Comparison of ENCODE assay signal across 20 cellular contexts in genomic region chr1:156721131-156721924, GRCh38. TPM values are rescaled to one million over a fixed set of nuclear protein-coding genes. Genes with fewer than 3 reads are reported as not detected.
DNase-seq lines count a peak whose midpoint lies in the region; ATAC-seq and TF ChIP-seq lines count a peak whose summit lies in the region.
"Had no signal": no experiment of that assay in that cellular context is flagged by ENCODE, and none has a peak within 500 bp of the region (broad histone marks: within the 10 kb centered on the region; RNA-seq: fewer than 3 reads in every experiment).

No MANE protein-coding gene starts in this region.

- peak overlapping the region; percentile 76 for H3K27ac Mint-ChIP-seq in activated CD4-positive, alpha-beta T cell treated with anti-CD3 and anti-CD28 coated beads, Interleukin-2, amount 10 ng/mL, durations not matched to agents 24 days and 14 days
- H3K27ac Mint-ChIP-seq in stimulated activated naive CD8-positive, alpha-beta T cell treated with anti-CD3 and anti-CD28 coated beads, Interleukin-15, Interleukin-2, amounts not matched to agents 100 ng/mL and 50 ng/mL, for 24 hours: peak overlapping the region; percentile 36
- peak overlapping the region; percentile 89 to 93 for H3K27ac Mint-ChIP-seq in stimulated activated naive CD8-positive, alpha-beta T cell treated with anti-CD3 and anti-CD28 coated beads, Interleukin-15, amount 100 ng/mL, for 72 hours
- H3K27ac Mint-ChIP-seq: activated CD4-positive, alpha-beta T cell treated with anti-CD3 and anti-CD28 coated beads, Interleukin-2, amount 10 ng/mL, durations not matched to agents 7 days and 5 days; T-helper 2 cell treated with Interferon-gamma antibody and Interleukin-4, amounts not matched to agents 5 μg/mL and 100 μg/mL, for 36 hours had no signal

- peaks cover 43% of the 10 kb centered on the region for H3K36me3 ChIP-seq in effector memory CD4-positive, alpha-beta T cell (ENCODE audit: control insufficient read depth, insufficient read depth, low read length)
- no peaks in the 10 kb centered on the region for H3K36me3 ChIP-seq in uterus

- peaks cover 46% of the 10 kb centered on the region for H3K36me3 Mint-ChIP-seq in activated CD4-positive, alpha-beta T cell treated with anti-CD3 and anti-CD28 coated beads, Interleukin-2, amount 10 ng/mL, durations not matched to agents 24 days and 14 days (ENCODE audit: low read depth)
- H3K36me3 Mint-ChIP-seq in stimulated activated naive CD8-positive, alpha-beta T cell treated with anti-CD3 and anti-CD28 coated beads, Interleukin-15, Interleukin-2, amounts not matched to agents 100 ng/mL and 50 ng/mL, for 24 hours (ENCODE audit: low read depth): peaks cover 51% of the 10 kb centered on the region

- no peak for TF ChIP-seq POLR2A in uterus (IDR thresholded peaks at IDR 0.05)

- intact Hi-C loops in activated CD4-positive, alpha-beta T cell treated with anti-CD3 and anti-CD28 coated beads, Interleukin-2, amount 10 ng/mL, durations not matched to agents 24 days and 14 days (cut with micrococcal nuclease): loop anchor here (10.0 kb wide), 1 partner anchor 667 kb away; the partner anchor contains the start of genes LAMTOR2 and UBQLN4
- intact Hi-C loops in uterus (cut with DNase I; ENCODE audit: low total_unique reads): loop anchor here (10.0 kb wide), 1 partner anchor 47 kb away; the partner anchor contains the start of gene NES

- no peaks in the 10 kb centered on the region for H3K27me3 Mint-ChIP-seq in activated CD4-positive, alpha-beta T cell treated with anti-CD3 and anti-CD28 coated beads, Interleukin-2, amount 10 ng/mL, durations not matched to agents 24 days and 14 days
- H3K27me3 Mint-ChIP-seq in stimulated activated naive CD8-positive, alpha-beta T cell treated with anti-CD3 and anti-CD28 coated beads, Interleukin-15, Interleukin-2, amounts not matched to agents 100 ng/mL and 50 ng/mL, for 24 hours: no peaks in the 10 kb centered on the region
- no peaks in the 10 kb centered on the region for H3K27me3 Mint-ChIP-seq in stimulated activated naive CD8-positive, alpha-beta T cell treated with anti-CD3 and anti-CD28 coated beads, Interleukin-15, amount 100 ng/mL, for 72 hours
- H3K27me3 Mint-ChIP-seq: activated CD4-positive, alpha-beta T cell treated with anti-CD3 and anti-CD28 coated beads, Interleukin-2, amount 10 ng/mL, durations not matched to agents 7 days and 5 days; CD4-positive, alpha-beta memory T cell had no signal

- no peak for ATAC-seq in stimulated activated naive CD8-positive, alpha-beta T cell treated with anti-CD3 and anti-CD28 coated beads, Interleukin-15, Interleukin-2, amounts not matched to agents 100 U/mL and 50 U/mL, for 24 hours
- ATAC-seq in stimulated activated naive CD8-positive, alpha-beta T cell treated with anti-CD3 and anti-CD28 coated beads, Interleukin-15, amount 100 ng/mL, for 72 hours: peak; percentile 85
- ATAC-seq in omental fat pad (ENCODE audit: low FRiP score): no peak
- ATAC-seq: GM23338, HepG2 had no signal

- peaks cover 22% of the 10 kb centered on the region for H3K4me1 Mint-ChIP-seq in activated CD4-positive, alpha-beta T cell treated with anti-CD3 and anti-CD28 coated beads, Interleukin-2, amount 10 ng/mL, durations not matched to agents 24 days and 14 days
- H3K4me1 Mint-ChIP-seq in stimulated activated naive CD8-positive, alpha-beta T cell treated with anti-CD3 and anti-CD28 coated beads, Interleukin-15, Interleukin-2, amounts not matched to agents 100 ng/mL and 50 ng/mL, for 24 hours (ENCODE audit: low read depth): peaks cover 29% of the 10 kb centered on the region
- peaks cover 24% of the 10 kb centered on the region for H3K4me1 Mint-ChIP-seq in stimulated activated naive CD8-positive, alpha-beta T cell treated with anti-CD3 and anti-CD28 coated beads, Interleukin-15, amount 100 ng/mL, for 72 hours

- no peaks in the 10 kb centered on the region for H3K9me3 ChIP-seq in effector memory CD4-positive, alpha-beta T cell (ENCODE audit: control insufficient read depth, low read length)
- no peaks in the 10 kb centered on the region for H3K9me3 ChIP-seq in uterus
- H3K9me3 ChIP-seq: tibial nerve had no signal

- DNase-seq in activated CD4-positive, alpha-beta T cell treated with anti-CD3 and anti-CD28 coated beads, Interleukin-2, amount 10 ng/mL, durations not matched to agents 24 days and 14 days: no peak
- no peak for DNase-seq in activated CD4-positive, alpha-beta T cell treated with anti-CD3 and anti-CD28 coated beads for 48 hours
- no peak for DNase-seq in stimulated activated naive CD8-positive, alpha-beta T cell treated with anti-CD3 and anti-CD28 coated beads, Interleukin-15, Interleukin-2, amounts not matched to agents 100 U/mL and 50 U/mL, for 24 hours
- no peak for DNase-seq in effector memory CD4-positive, alpha-beta T cell
- peak in 1 of 2 donors; percentile 35 for DNase-seq in stimulated activated naive CD8-positive, alpha-beta T cell treated with anti-CD3 and anti-CD28 coated beads, Interleukin-15, amount 100 ng/mL, for 72 hours
- DNase-seq in omental fat pad (ENCODE audit: low spot score): no peak
- DNase-seq in uterus: no peak
- DNase-seq: activated CD4-positive, alpha-beta T cell treated with anti-CD3 and anti-CD28 coated beads, Interleukin-2, amount 10 ng/mL, durations not matched to agents 7 days and 5 days; aorta; caudate nucleus; CD4-positive, alpha-beta memory T cell; Kasumi-1; mesenchymal stem cell; NCI-H146; OCI-M1 had no signal

- no peaks in the 10 kb centered on the region for H3K27me3 ChIP-seq in effector memory CD4-positive, alpha-beta T cell (replicated peaks; ENCODE audit: control insufficient read depth, insufficient read depth, low read length, poor library complexity, severe bottlenecking)
- no peaks in the 10 kb centered on the region for H3K27me3 ChIP-seq in uterus
- H3K27me3 ChIP-seq: tibial nerve had no signal

- no peak overlapping the region for H3K4me3 ChIP-seq in effector memory CD4-positive, alpha-beta T cell (ENCODE audit: insufficient read depth, low read depth, low read length, poor library complexity, severe bottlenecking)
- no peak overlapping the region for H3K4me3 ChIP-seq in uterus
- H3K4me3 ChIP-seq: GM23338, tibial nerve had no signal

- peak overlapping the region; percentile 22 for H3K27ac ChIP-seq in effector memory CD4-positive, alpha-beta T cell (ENCODE audit: insufficient read depth, low read length, poor library complexity, severe bottlenecking)
- H3K27ac ChIP-seq in uterus: no peak overlapping the region
- H3K27ac ChIP-seq: tibial nerve had no signal

- TF ChIP-seq CTCF in omental fat pad (IDR thresholded peaks at IDR 0.05) (no peak), uterus (IDR thresholded peaks at IDR 0.05) (no peak)

- no peaks in the 10 kb centered on the region for H3K9me3 Mint-ChIP-seq in activated CD4-positive, alpha-beta T cell treated with anti-CD3 and anti-CD28 coated beads, Interleukin-2, amount 10 ng/mL, durations not matched to agents 24 days and 14 days
- no peaks in the 10 kb centered on the region for H3K9me3 Mint-ChIP-seq in stimulated activated naive CD8-positive, alpha-beta T cell treated with anti-CD3 and anti-CD28 coated beads, Interleukin-15, Interleukin-2, amounts not matched to agents 100 ng/mL and 50 ng/mL, for 24 hours
- no peaks in the 10 kb centered on the region for H3K9me3 Mint-ChIP-seq in stimulated activated naive CD8-positive, alpha-beta T cell treated with anti-CD3 and anti-CD28 coated beads, Interleukin-15, amount 100 ng/mL, for 72 hours
- H3K9me3 Mint-ChIP-seq: activated CD4-positive, alpha-beta T cell treated with anti-CD3 and anti-CD28 coated beads, Interleukin-2, amount 10 ng/mL, durations not matched to agents 7 days and 5 days; CD4-positive, alpha-beta memory T cell; GM23338; T-helper 2 cell treated with Interferon-gamma antibody and Interleukin-4, amounts not matched to agents 5 μg/mL and 100 μg/mL, for 36 hours had no signal

- no peak overlapping the region for H3K4me3 Mint-ChIP-seq in activated CD4-positive, alpha-beta T cell treated with anti-CD3 and anti-CD28 coated beads, Interleukin-2, amount 10 ng/mL, durations not matched to agents 24 days and 14 days
- H3K4me3 Mint-ChIP-seq in stimulated activated naive CD8-positive, alpha-beta T cell treated with anti-CD3 and anti-CD28 coated beads, Interleukin-15, Interleukin-2, amounts not matched to agents 100 ng/mL and 50 ng/mL, for 24 hours: no peak overlapping the region
- no peak overlapping the region for H3K4me3 Mint-ChIP-seq in stimulated activated naive CD8-positive, alpha-beta T cell treated with anti-CD3 and anti-CD28 coated beads, Interleukin-15, amount 100 ng/mL, for 72 hours
- H3K4me3 Mint-ChIP-seq: activated CD4-positive, alpha-beta T cell treated with anti-CD3 and anti-CD28 coated beads, Interleukin-2, amount 10 ng/mL, durations not matched to agents 7 days and 5 days; CD4-positive, alpha-beta memory T cell; GM23338; T-helper 2 cell treated with Interferon-gamma antibody and Interleukin-4, amounts not matched to agents 5 μg/mL and 100 μg/mL, for 36 hours had no signal

- peaks cover 18% of the 10 kb centered on the region for H3K4me1 ChIP-seq in effector memory CD4-positive, alpha-beta T cell (ENCODE audit: control insufficient read depth, insufficient read depth, low read length, poor library complexity, severe bottlenecking)
- peaks cover 3% of the 10 kb centered on the region in 2 donors for H3K4me1 ChIP-seq in uterus

RNA-seq across cellular contexts. Expression of gene METTL25B, which starts 6.9 kb away (rescaled TPM):
- total RNA-seq in activated CD4-positive, alpha-beta T cell treated with anti-CD3 and anti-CD28 coated beads, Interleukin-2, amount 10 ng/mL, durations not matched to agents 24 days and 14 days: 35.9 and 40.5 TPM in 2 replicates
- total RNA-seq in omental fat pad (10 to 100 TPM; 12.1 to 25.4 (median 18.8) TPM), uterus (10 to 100 TPM in 3 of 4 donors, 1 to 10 TPM in 1; 3.5 to 69.7 (median 29.4) TPM)

RNA-seq across cellular contexts. Expression of gene ISG20L2, which starts 7.2 kb away (rescaled TPM):
- 75.4 and 83.1 TPM in 2 replicates for total RNA-seq in activated CD4-positive, alpha-beta T cell treated with anti-CD3 and anti-CD28 coated beads, Interleukin-2, amount 10 ng/mL, durations not matched to agents 24 days and 14 days
- total RNA-seq in omental fat pad: 10 to 100 TPM; 19.8 to 34.1 (median 28.2) TPM
- 10 to 100 TPM in 2 of 4 donors, 1 to 10 TPM in 2; 3.6 to 24.8 (median 10.2) TPM for total RNA-seq in uterus

RNA-seq across cellular contexts. Expression of gene CRABP2, which starts 15.9 kb away (rescaled TPM):
- total RNA-seq in activated CD4-positive, alpha-beta T cell treated with anti-CD3 and anti-CD28 coated beads, Interleukin-2, amount 10 ng/mL, durations not matched to agents 24 days and 14 days: 0.62 and 1.4 TPM in 2 replicates
- total RNA-seq in omental fat pad: 1 to 10 TPM in 3 of 4 donors, not detected in 1; 4.5 to 8.8 (median 8.8) TPM
- 10 to 100 TPM in 3 of 4 donors, not detected in 1; 11.0 to 71.5 (median 14.3) TPM for total RNA-seq in uterus

RNA-seq across cellular contexts. Expression of gene MRPL24, which starts 19.6 kb away (rescaled TPM):
- 134 and 135 TPM in 2 replicates for total RNA-seq in activated CD4-positive, alpha-beta T cell treated with anti-CD3 and anti-CD28 coated beads, Interleukin-2, amount 10 ng/mL, durations not matched to agents 24 days and 14 days
- total RNA-seq in omental fat pad (10 to 100 TPM; 45.0 to 74.4 (median 69.8) TPM), uterus (10 to 100 TPM in 3 of 4 donors, 1 to 10 TPM in 1; 8.2 to 58.5 (median 23.8) TPM)

RNA-seq across cellular contexts. Expression of gene HDGF, which starts 30.1 kb away (rescaled TPM):
- 360 and 367 TPM in 2 replicates for total RNA-seq in activated CD4-positive, alpha-beta T cell treated with anti-CD3 and anti-CD28 coated beads, Interleukin-2, amount 10 ng/mL, durations not matched to agents 24 days and 14 days
- total RNA-seq in omental fat pad: 100 to 1,000 TPM; 124 to 242 (median 137) TPM
- total RNA-seq in uterus: 100 to 1,000 TPM in 2 of 4 donors, 10 to 100 TPM in 2; 41.2 to 150 (median 73.7) TPM

Comparison
In these comparisons a context has a peak if more than half of its experiments do, and no peak if none do; other contexts are left out.
1. H3K27ac Mint-ChIP-seq: peak in every context shown above with its lines; median percentile 91 in stimulated activated naive CD8-positive, alpha-beta T cell treated with anti-CD3 and anti-CD28 coated beads, Interleukin-15, amount 100 ng/mL, for 72 hours; 76 in activated CD4-positive, alpha-beta T cell treated with anti-CD3 and anti-CD28 coated beads, Interleukin-2, amount 10 ng/mL, durations not matched to agents 24 days and 14 days; 36 in stimulated activated naive CD8-positive, alpha-beta T cell treated with anti-CD3 and anti-CD28 coated beads, Interleukin-15, Interleukin-2, amounts not matched to agents 100 ng/mL and 50 ng/mL, for 24 hours.